9 cellular contexts compared by ENCODE assay signal in genomic region chr6:41505084-41506049, GRCh38. TPM values are rescaled to one million over a fixed set of nuclear protein-coding genes. Genes with fewer than 3 reads are reported as not detected.
DNase-seq lines count a peak whose midpoint lies in the region; ATAC-seq, FAIRE-seq and TF ChIP-seq lines count a peak whose summit lies in the region.
"Had no signal": no experiment of that assay in that cellular context is flagged by ENCODE, and none has a peak within 500 bp of the region (broad histone marks: within the 10 kb centered on the region; RNA-seq: fewer than 3 reads in every experiment).

No MANE protein-coding gene starts in this region.

- DNase-seq in A673 (ENCODE audit: low spot score) (peak; percentile 45), GM12891 (ENCODE audit: insufficient read length, low spot score) (peak; percentile 83), KBM-7 (peak; percentile 49), astrocyte of the spinal cord (ENCODE audit: low read depth, low spot score) (peak; percentile 86), gastrocnemius medialis (peak; percentile 33 to 51), NCI-H446 treated with DMSO at 0.1 percent for 48 hours (lab: John Stamatoyannopoulos, UW) (no peak)
- DNase-seq in effector memory CD4-positive, alpha-beta T cell, result no peak

- H3K9me3 ChIP-seq in A673 (ENCODE audit: low read depth, low read length, poor library complexity, severe bottlenecking) (no peaks in the 10 kb centered on the region), iPS-20b (ENCODE audit: insufficient read depth, low read depth, low read length) (no peaks in the 10 kb centered on the region; the same call in 1 of the 2 replicates), gastrocnemius medialis (no peaks in the 10 kb centered on the region)
- H3K9me3 ChIP-seq in effector memory CD4-positive, alpha-beta T cell (ENCODE audit: control insufficient read depth, low read length), result no peaks in the 10 kb centered on the region

- no TSS peak for BruUV-seq in A673 (replicated peaks; lab: Mats Ljungman, UMichigan)

- peak; percentile 50 to 64 for ATAC-seq in gastrocnemius medialis

- H3K27ac ChIP-seq in A673 (ENCODE audit: low read depth, low read length, poor library complexity, severe bottlenecking), result no peak overlapping the region
- H3K27ac ChIP-seq in iPS-20b (ENCODE audit: low read length), result no peak overlapping the region
- H3K27ac ChIP-seq in gastrocnemius medialis, result peak overlapping the region in 3 of 4 donors; percentile 64 to 76 (median 66)
- no peak overlapping the region for H3K27ac ChIP-seq in effector memory CD4-positive, alpha-beta T cell (ENCODE audit: insufficient read depth, low read length, poor library complexity, severe bottlenecking)

- no peaks in the 10 kb centered on the region for H3K27me3 ChIP-seq in A673 (replicated peaks; ENCODE audit: insufficient read depth, low read depth, low read length, poor library complexity)
- peaks cover 96% of the 10 kb centered on the region for H3K27me3 ChIP-seq in iPS-20b (ENCODE audit: insufficient read depth, low read length)
- peaks cover 21 to 32% (median 30%) of the 10 kb centered on the region in 3 donors for H3K27me3 ChIP-seq in gastrocnemius medialis
- peaks cover 32% of the 10 kb centered on the region for H3K27me3 ChIP-seq in effector memory CD4-positive, alpha-beta T cell (replicated peaks; ENCODE audit: control insufficient read depth, insufficient read depth, low read length, poor library complexity, severe bottlenecking)

- POLR2A ChIA-PET in A673 (lab: Charles Lee; ENCODE audit: low non-redundant PET), result no interaction called here

- H3K4me3 ChIP-seq in A673 (ENCODE audit: low read depth, low read length, poor library complexity, severe bottlenecking), result peak overlapping the region; percentile 22
- peak overlapping the region; percentile 5 for H3K4me3 ChIP-seq in astrocyte of the spinal cord (ENCODE audit: low read depth, low read length)
- H3K4me3 ChIP-seq in iPS-20b (ENCODE audit: low read length), result peak overlapping the region; percentile 55
- peak overlapping the region; percentile 40 to 50 (median 47) for H3K4me3 ChIP-seq in gastrocnemius medialis
- H3K4me3 ChIP-seq in effector memory CD4-positive, alpha-beta T cell (ENCODE audit: insufficient read depth, low read depth, low read length, poor library complexity, severe bottlenecking), result no peak overlapping the region

- intact Hi-C loops in A673 (cut with micrococcal nuclease; ENCODE audit: unreplicated experiment) (no loop called here), gastrocnemius medialis (cut with DNase I; ENCODE audit: low total_unique reads) (loop anchor here (5.0 to 10.0 kb wide), 3 partner anchors 42 to 81 kb away; partner anchors contain the start of gene FOXP4)

- peak; percentile 78 for FAIRE-seq in GM12891 (lab: Jason Lieb, UNC)
- FAIRE-seq: colon had no signal

- no peak overlapping the region for H3K9ac ChIP-seq in iPS-20b (ENCODE audit: low read depth, low read length)

- CTCF ChIA-PET in A673 (lab: Charles Lee), result no interaction called here

- H3K4me1 ChIP-seq in A673 (ENCODE audit: insufficient read depth, low read length, poor library complexity, severe bottlenecking) (peaks cover 24% of the 10 kb centered on the region), iPS-20b (ENCODE audit: insufficient read depth, low read length) (peaks cover 12% of the 10 kb centered on the region; the same call in 1 of the 2 replicates), gastrocnemius medialis (peaks cover 6 to 21% of the 10 kb centered on the region in 2 donors)
- peaks cover 18% of the 10 kb centered on the region for H3K4me1 ChIP-seq in effector memory CD4-positive, alpha-beta T cell (ENCODE audit: control insufficient read depth, insufficient read depth, low read length, poor library complexity, severe bottlenecking)

- no peak for TF ChIP-seq POLR2A in GM12891 (IDR thresholded peaks at IDR 0.05; ENCODE audit: low read depth, low read length)
- no peak for TF ChIP-seq POLR2A in gastrocnemius medialis (IDR thresholded peaks at IDR 0.05)

- in situ Hi-C loops in KBM-7 (cut with MboI; ENCODE audit: low pct_unique_long_range_greater_than_20kb, low sequenced_read_pairs), result no loop called here
- in situ Hi-C loops in astrocyte of the spinal cord (cut with HindIII; ENCODE audit: low sequenced_read_pairs), result no loop called here
- in situ Hi-C loops in gastrocnemius medialis (cut with MboI; ENCODE audit: low sequenced_read_pairs in 4 of 4), result no loop called here

- no peak for TF ChIP-seq CTCF in A673 (conservative IDR thresholded peaks at IDR 0.05; ENCODE audit: low read depth, low read length)
- no peak for TF ChIP-seq CTCF in astrocyte of the spinal cord (IDR thresholded peaks at IDR 0.05; ENCODE audit: low read depth, low read length)
- no peak for TF ChIP-seq CTCF in gastrocnemius medialis (IDR thresholded peaks at IDR 0.05 in 4 of 5, conservative IDR thresholded peaks at IDR 0.05 in 1 of 5)

- H3K36me3 ChIP-seq in A673 (ENCODE audit: insufficient read depth, low read length, poor library complexity, severe bottlenecking), result no peaks in the 10 kb centered on the region
- H3K36me3 ChIP-seq in iPS-20b (ENCODE audit: insufficient read depth, low read depth, low read length), result no peaks in the 10 kb centered on the region
- H3K36me3 ChIP-seq in gastrocnemius medialis, result no peaks in the 10 kb centered on the region
- no peaks in the 10 kb centered on the region for H3K36me3 ChIP-seq in effector memory CD4-positive, alpha-beta T cell (ENCODE audit: control insufficient read depth, insufficient read depth, low read length)

TF ChIP-seq in GM12891, 5 proteins besides CTCF, POLR2A, EP300 and RAD21:
- TF ChIP-seq PAX5 (IDR thresholded peaks at IDR 0.05; ENCODE audit: insufficient read depth, low read length, severe bottlenecking) (peak; percentile 65), TAF1 (IDR thresholded peaks at IDR 0.05; ENCODE audit: low read depth, low read length) (no peak), SPI1 (IDR thresholded peaks at IDR 0.05; ENCODE audit: low read depth, low read length) (peak; percentile 44; the same call in 1 of the 2 replicates), POLR2AphosphoS5 (IDR thresholded peaks at IDR 0.05; ENCODE audit: low read depth, low read length) (no peak)
TF ChIP-seq in GM12891: peak in this region for 2.

RNA-seq across cellular contexts. Expression of gene FOXP4, which starts 40.8 kb away (rescaled TPM):
- total RNA-seq in A673 (2021) (53.9 and 56.7 TPM in 2 replicates), gastrocnemius medialis (10 to 100 TPM in 1 of 4 donors, 1 to 10 TPM in 3; 3.4 to 11.4 (median 6.5) TPM)
- polyA plus RNA-seq in GM12891 (2012; ENCODE audit: low read depth, missing spikeins), result 18.2 TPM

Comparison
In these comparisons a context has a peak if more than half of its experiments do, and no peak if none do; other contexts are left out.
1. DNase-seq: peak in A673 (single experiment), GM12891 (single experiment), KBM-7 (single experiment), astrocyte of the spinal cord (single experiment) and gastrocnemius medialis (2 of 2); none in effector memory CD4-positive, alpha-beta T cell (0 of 3) and NCI-H446 treated with DMSO at 0.1 percent for 48 hours (single experiment).
2. H3K27ac ChIP-seq: peak in gastrocnemius medialis (3 of 4); none in A673 (single experiment), iPS-20b (single experiment) and effector memory CD4-positive, alpha-beta T cell (single experiment).